Comparison of ENCODE assay signal across 8 cellular contexts in genomic region chr1:60487953-60488352, GRCh38.
"Had no signal": no experiment of that assay in that cellular context is flagged by ENCODE, and none has a peak within 500 bp of the region (broad histone marks: within the 10 kb centered on the region; RNA-seq: fewer than 3 reads in every experiment).

No MANE protein-coding gene starts in this region.

- H3K4me2 ChIP-seq: GM23338 had no signal

- H3K4me3 Mint-ChIP-seq: GM23338, H9, IgD-negative memory B cell had no signal

- FAIRE-seq: H1, H54 had no signal

- ATAC-seq: GM23338 had no signal

- H3K27ac Mint-ChIP-seq: GM23338, H9, IgD-negative memory B cell had no signal

- H3K27me3 Mint-ChIP-seq: IgD-negative memory B cell had no signal

- H2AFZ ChIP-seq: GM23338 had no signal

- DNase-seq: H9, HCEC 1CT, KG1 had no signal

- H3K36me3 Mint-ChIP-seq: IgD-negative memory B cell had no signal

- H3K4me3 ChIP-seq: GM23338 had no signal

- H3K4me1 Mint-ChIP-seq: IgD-negative memory B cell had no signal

- H3K27ac ChIP-seq: HL-60 had no signal
